Comparison of ENCODE assay signal across 2 cellular contexts in the genomic region with DNA sequence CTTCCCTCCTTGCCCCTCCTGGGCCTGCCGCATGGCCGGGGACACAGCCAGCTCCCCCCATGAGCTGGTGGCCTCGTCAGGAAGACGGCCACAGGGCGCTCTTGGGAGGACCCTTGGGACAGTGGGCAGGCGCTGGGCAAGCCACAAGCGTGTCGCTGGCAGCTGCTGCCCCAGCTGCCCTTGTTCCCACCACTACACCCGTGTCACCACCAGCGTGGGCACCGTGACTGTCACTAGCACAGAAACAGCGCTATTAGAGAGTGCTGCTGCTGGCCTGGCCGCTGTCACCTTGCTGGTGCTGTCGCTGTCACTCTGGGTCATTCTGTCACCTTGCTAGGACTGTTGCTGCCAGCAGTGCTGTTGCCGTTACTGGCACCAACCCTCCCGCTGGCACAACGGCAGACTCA.
TF ChIP-seq lines count a peak whose summit lies in the region.

No MANE protein-coding gene starts in this region.

TF ChIP-seq in H1, 55 proteins besides CTCF, POLR2A, EP300 and RAD21:
- TF ChIP-seq SIX5 (IDR thresholded peaks at IDR 0.05; ENCODE audit: low read depth, low read length), result no peak
- no peak for TF ChIP-seq CTBP2 (IDR thresholded peaks at IDR 0.05; ENCODE audit: borderline replicate concordance, insufficient read depth, insufficient read length, low read length)
- TF ChIP-seq CBX8 (IDR thresholded peaks at IDR 0.05; ENCODE audit: borderline replicate concordance, low read depth, low read length), result no peak
TF ChIP-seq in H1: peak in this region for 0.

TF ChIP-seq in GM12891, 5 proteins besides CTCF, POLR2A, EP300 and RAD21:
- TF ChIP-seq PAX5 (IDR thresholded peaks at IDR 0.05; ENCODE audit: insufficient read depth, low read length, severe bottlenecking), result no peak
- TF ChIP-seq SPI1 (IDR thresholded peaks at IDR 0.05; ENCODE audit: low read depth, low read length), result no peak
- TF ChIP-seq POLR2AphosphoS5 (IDR thresholded peaks at IDR 0.05; ENCODE audit: low read depth, low read length), result no peak
- TF ChIP-seq POU2F2 (IDR thresholded peaks at IDR 0.05; ENCODE audit: low read depth, low read length), result no peak
- TF ChIP-seq TAF1 (IDR thresholded peaks at IDR 0.05; ENCODE audit: low read depth, low read length), result no peak
